20 cellular contexts compared by ENCODE assay signal in genomic region chr7:149642579-149642978, GRCh38.
DNase-seq lines count a peak whose midpoint lies in the region; ATAC-seq, FAIRE-seq and TF ChIP-seq lines count a peak whose summit lies in the region.
"Had no signal": no experiment of that assay in that cellular context is flagged by ENCODE, and none has a peak within 500 bp of the region (broad histone marks: within the 10 kb centered on the region; RNA-seq: fewer than 3 reads in every experiment).

No MANE protein-coding gene starts in this region.

- no peaks in the 10 kb centered on the region for H3K9me3 Mint-ChIP-seq in osteocyte (ENCODE audit: unreplicated experiment)
- H3K9me3 Mint-ChIP-seq in activated CD4-positive, alpha-beta T cell treated with anti-CD3 and anti-CD28 coated beads for 36 hours (ENCODE audit: low read depth), result no peaks in the 10 kb centered on the region
- H3K9me3 Mint-ChIP-seq: CD4-positive, alpha-beta T cell; IgD-negative memory B cell had no signal

- no peaks in the 10 kb centered on the region for H3K4me1 Mint-ChIP-seq in osteocyte (ENCODE audit: unreplicated experiment)
- no peaks in the 10 kb centered on the region for H3K4me1 Mint-ChIP-seq in activated CD4-positive, alpha-beta T cell treated with anti-CD3 and anti-CD28 coated beads for 36 hours
- H3K4me1 Mint-ChIP-seq: IgD-negative memory B cell had no signal

- H3K4me3 ChIP-seq in HEK293 (ENCODE audit: low read depth, low read length) (no peak overlapping the region), heart left ventricle (no peak overlapping the region)
- H3K4me3 ChIP-seq: HAP-1 had no signal

- H3K36me3 ChIP-seq in HEK293 (ENCODE audit: control insufficient read depth in 2 of 2, insufficient read depth in 1 of 2, low read length in 2 of 2) (no peaks in the 10 kb centered on the region), heart left ventricle (no peaks in the 10 kb centered on the region)
- H3K36me3 ChIP-seq: BE2C, HAP-1 had no signal

- TF ChIP-seq CTCF in HEK293 (tag by site-specific recombination; IDR thresholded peaks at IDR 0.05) (no peak), heart left ventricle (IDR thresholded peaks at IDR 0.05) (no peak), osteocyte (IDR thresholded peaks at IDR 0.05) (no peak)

- no peak for TF ChIP-seq POLR2A in heart left ventricle (IDR thresholded peaks at IDR 0.05)

- H3K4me1 ChIP-seq in HEK293 (ENCODE audit: control insufficient read depth, insufficient read depth, low read length), result no peaks in the 10 kb centered on the region
- no peaks in the 10 kb centered on the region for H3K4me1 ChIP-seq in heart left ventricle
- H3K4me1 ChIP-seq: BE2C, HAP-1 had no signal

- FAIRE-seq in urothelium cell line (lab: Jason Lieb, UNC), result no peak
- FAIRE-seq: HTR-8/SVneo had no signal

- whole genome bisulfite sequencing in heart left ventricle, 4 donors, result 61 to 62% (median 62%) methylated on average over 5 of the region's 5 CpGs

- H3K27ac Mint-ChIP-seq in osteocyte (ENCODE audit: unreplicated experiment), result no peak overlapping the region
- no peak overlapping the region for H3K27ac Mint-ChIP-seq in activated CD4-positive, alpha-beta T cell treated with anti-CD3 and anti-CD28 coated beads for 36 hours
- H3K27ac Mint-ChIP-seq: CD4-positive, alpha-beta T cell; IgD-negative memory B cell had no signal

- no peaks in the 10 kb centered on the region for H3K9me3 ChIP-seq in HEK293 (ENCODE audit: control insufficient read depth, insufficient read depth, low read depth, low read length)
- no peaks in the 10 kb centered on the region for H3K9me3 ChIP-seq in heart left ventricle
- H3K9me3 ChIP-seq: BE2C, HAP-1 had no signal

- ATAC-seq in heart left ventricle (peak; percentile 72 to 88 (median 83)), GM18868 (IDR thresholded peaks at IDR 0.05; ENCODE audit: unreplicated experiment) (no peak)
- no peak for ATAC-seq in activated CD4-positive, alpha-beta T cell treated with anti-CD3 and anti-CD28 coated beads for 36 hours

- peaks cover 0 to 5% (median 0%) of the 10 kb centered on the region in 9 donors for H3K27me3 ChIP-seq in heart left ventricle

- H3K27me3 Mint-ChIP-seq in osteocyte (ENCODE audit: unreplicated experiment), result peaks cover 19% of the 10 kb centered on the region
- H3K27me3 Mint-ChIP-seq in activated CD4-positive, alpha-beta T cell treated with anti-CD3 and anti-CD28 coated beads for 36 hours, result peaks cover 8% of the 10 kb centered on the region

- no peak overlapping the region for H3K4me3 Mint-ChIP-seq in osteocyte (ENCODE audit: unreplicated experiment)
- no peak overlapping the region for H3K4me3 Mint-ChIP-seq in activated CD4-positive, alpha-beta T cell treated with anti-CD3 and anti-CD28 coated beads for 36 hours
- H3K4me3 Mint-ChIP-seq: CD4-positive, alpha-beta T cell; IgD-negative memory B cell had no signal

- H3K27ac ChIP-seq in HEK293 (ENCODE audit: extremely low read depth, low read depth, low read length), result no peak overlapping the region
- H3K27ac ChIP-seq in heart left ventricle, result no peak overlapping the region
- H3K27ac ChIP-seq: HL-60 had no signal

- intact Hi-C loops in heart left ventricle (cut with DNase I), result no loop called here
- intact Hi-C loops in activated CD4-positive, alpha-beta T cell treated with anti-CD3 and anti-CD28 coated beads for 36 hours (cut with DNase I, micrococcal nuclease), result no loop called here

- H3K36me3 Mint-ChIP-seq in osteocyte (ENCODE audit: unreplicated experiment), result no peaks in the 10 kb centered on the region
- H3K36me3 Mint-ChIP-seq in activated CD4-positive, alpha-beta T cell treated with anti-CD3 and anti-CD28 coated beads for 36 hours (ENCODE audit: low read depth), result no peaks in the 10 kb centered on the region
- H3K36me3 Mint-ChIP-seq: IgD-negative memory B cell had no signal

- CTCF ChIA-PET in HEK293 (lab: Yijun Ruan, JAX), result interaction anchor here (0.7 to 1.4 kb wide), 2 partner anchors 20 to 106 kb away, joined by 3 to 5 read pairs; no protein-coding TSS in a partner anchor
- CTCF ChIA-PET in activated CD4-positive, alpha-beta T cell treated with anti-CD3 and anti-CD28 coated beads for 36 hours (lab: Charles Lee), result interaction anchor here (0.6 kb wide), 1 partner anchor 106 kb away, joined by 3 read pairs; no protein-coding TSS in a partner anchor

- POLR2A ChIA-PET in HEK293 (lab: Yijun Ruan, JAX), result no interaction called here
- POLR2A ChIA-PET in activated CD4-positive, alpha-beta T cell treated with anti-CD3 and anti-CD28 coated beads for 36 hours (lab: Charles Lee), result no interaction called here

- peak; percentile 6 for DNase-seq in NCI-H1092 (lab: John Stamatoyannopoulos, UW)
- no peak for DNase-seq in NCI-H1092 treated with DMSO at 0.1 percent for 48 hours (lab: John Stamatoyannopoulos, UW)
- peak in 3 of 5 donors; percentile 35 to 71 (median 54) for DNase-seq in heart left ventricle
- DNase-seq in osteocyte (ENCODE audit: extremely low spot score, unreplicated experiment), result peak; percentile 34
- no peak for DNase-seq in activated CD4-positive, alpha-beta T cell treated with anti-CD3 and anti-CD28 coated beads for 36 hours
- no peak for DNase-seq in urothelium cell line (ENCODE audit: low spot score)
- DNase-seq: 8988T; BE2C; CD4-positive, alpha-beta T cell; NCI-H1417; NCI-H2081; NCI-H345; NCI-H526 treated with DMSO at 0.1 percent for 48 hours; NK-92 treated with Interleukin-12 subunit alpha and Interleukin-12 subunit beta, amount 100 ng/mL, for 24 hours had no signal

TF ChIP-seq in HEK293, 187 proteins besides CTCF, POLR2A, EP300 and RAD21:
- TF ChIP-seq ZNF18 (tag by site-specific recombination; IDR thresholded peaks at IDR 0.05) (peak; percentile 28; the same call in 1 of the 2 replicates), ZFP41 (tag by site-specific recombination; IDR thresholded peaks at IDR 0.05; ENCODE audit: borderline replicate concordance) (no peak), ZNF664 (tag by site-specific recombination; IDR thresholded peaks at IDR 0.05) (no peak)

Comparison
In these comparisons a context has a peak if more than half of its experiments do, and no peak if none do; other contexts are left out.
1. DNase-seq: peak in NCI-H1092 (single experiment), heart left ventricle (3 of 5) and osteocyte (single experiment); none in NCI-H1092 treated with DMSO at 0.1 percent for 48 hours (single experiment), activated CD4-positive, alpha-beta T cell treated with anti-CD3 and anti-CD28 coated beads for 36 hours (single experiment) and urothelium cell line (single experiment).
2. ATAC-seq: peak in heart left ventricle (4 of 4); none in activated CD4-positive, alpha-beta T cell treated with anti-CD3 and anti-CD28 coated beads for 36 hours (single experiment) and GM18868 (single experiment).